In the genomic region with DNA sequence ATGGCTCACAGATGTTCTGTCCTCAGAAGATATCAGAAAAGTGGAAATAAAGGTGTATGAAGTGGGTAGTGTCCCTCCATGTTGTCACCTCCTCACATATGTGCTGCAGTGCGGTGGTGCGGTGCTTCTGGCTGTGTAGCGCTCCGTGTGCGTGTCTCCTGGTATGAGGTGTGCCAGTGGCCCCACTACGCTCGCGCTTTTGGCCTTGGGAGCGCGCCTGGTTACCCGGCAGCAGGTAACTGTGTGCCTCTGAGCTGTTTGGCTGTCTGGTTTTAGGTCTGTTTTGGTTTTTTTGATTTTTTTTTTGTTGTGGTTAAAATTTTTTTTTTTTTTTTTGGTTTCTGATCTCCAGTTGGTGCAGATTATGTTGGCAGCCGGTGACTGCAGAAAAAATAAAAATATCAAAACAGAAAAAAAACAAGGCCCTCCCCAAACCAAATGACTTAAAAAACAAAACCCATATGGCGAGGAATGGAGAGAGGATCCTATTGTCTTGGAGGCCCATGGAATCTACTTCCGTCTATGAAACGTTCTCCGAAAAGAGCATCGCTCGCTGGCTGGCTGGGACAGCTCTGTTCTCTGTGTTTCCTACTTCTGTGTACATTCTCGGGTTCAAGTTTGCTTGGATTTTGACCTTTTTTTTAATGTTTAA, we compare ENCODE assay signal across 14 cellular contexts. TPM values are rescaled to one million over a fixed set of nuclear protein-coding genes. Genes with fewer than 3 reads are reported as not detected.
DNase-seq lines count a peak whose midpoint lies in the region; ATAC-seq and TF ChIP-seq lines count a peak whose summit lies in the region.
"Had no signal": no experiment of that assay in that cellular context is flagged by ENCODE, and none has a peak within 500 bp of the region (broad histone marks: within the 10 kb centered on the region; RNA-seq: fewer than 3 reads in every experiment).

No MANE protein-coding gene starts in this region.

- no peaks in the 10 kb centered on the region for H3K9me3 Mint-ChIP-seq in WTC11
- no peaks in the 10 kb centered on the region for H3K9me3 Mint-ChIP-seq in activated naive CD8-positive, alpha-beta T cell treated with anti-CD3 and anti-CD28 coated beads, Interleukin-2, amount 50 U/mL, for 24 hours
- H3K9me3 Mint-ChIP-seq: brain had no signal

- no peaks in the 10 kb centered on the region for H3K27me3 ChIP-seq in psoas muscle (ENCODE audit: insufficient read depth in 3 of 3, low read length in 2 of 3)

- intact Hi-C loops in psoas muscle (cut with DNase I): no loop called here

- DNase-seq in WTC11 (ENCODE audit: low spot score) (no peak), psoas muscle (peak in 1 of 2 donors; percentile 38)
- DNase-seq in activated naive CD8-positive, alpha-beta T cell treated with anti-CD3 and anti-CD28 coated beads, Interleukin-2, amount 50 U/mL, for 24 hours: no peak
- DNase-seq: NCI-H524 treated with DMSO at 0.1 percent for 48 hours had no signal

- TF ChIP-seq CTCF in WTC11 (IDR thresholded peaks at IDR 0.05) (no peak), psoas muscle (IDR thresholded peaks at IDR 0.05) (no peak)

- WGBS in psoas muscle, 3 donors: 85 to 88% (median 85%) methylated on average over 19 of the region's 19 CpGs

- no peaks in the 10 kb centered on the region for H3K27me3 Mint-ChIP-seq in WTC11 (ENCODE audit: low read depth)
- H3K27me3 Mint-ChIP-seq in activated naive CD8-positive, alpha-beta T cell treated with anti-CD3 and anti-CD28 coated beads, Interleukin-2, amount 50 U/mL, for 24 hours: no peaks in the 10 kb centered on the region

- no peak overlapping the region for H3K4me3 Mint-ChIP-seq in WTC11
- peak overlapping the region; percentile 81 for H3K4me3 Mint-ChIP-seq in activated naive CD8-positive, alpha-beta T cell treated with anti-CD3 and anti-CD28 coated beads, Interleukin-2, amount 50 U/mL, for 24 hours
- H3K4me3 Mint-ChIP-seq: brain had no signal

- peak; percentile 31 for TF ChIP-seq POLR2A in GM19193 (IDR thresholded peaks at IDR 0.05; ENCODE audit: extremely low read depth, insufficient read depth, insufficient read length)

- H3K36me3 ChIP-seq in psoas muscle (ENCODE audit: insufficient read depth in 1 of 2, low read depth in 1 of 2): peaks cover 37 to 100% of the 10 kb centered on the region in 2 donors

- H3K9me3 ChIP-seq in psoas muscle: no peaks in the 10 kb centered on the region

- CTCF ChIA-PET in WTC11 (lab: Charles Lee): no interaction called here

- POLR2A ChIA-PET in WTC11 (lab: Charles Lee): interaction anchor here (0.9 kb wide), 1 partner anchor 10 kb away, joined by 5 read pairs; no protein-coding TSS in a partner anchor

- H3K4me1 Mint-ChIP-seq in WTC11: peaks cover 9% of the 10 kb centered on the region; the same call in 1 of the 2 replicates
- H3K4me1 Mint-ChIP-seq in activated naive CD8-positive, alpha-beta T cell treated with anti-CD3 and anti-CD28 coated beads, Interleukin-2, amount 50 U/mL, for 24 hours: peaks cover 82% of the 10 kb centered on the region

- peak overlapping the region; percentile 99 for H3K27ac ChIP-seq in psoas muscle

- ATAC-seq in WTC11 (no peak), psoas muscle (no peak), HG03039 (IDR thresholded peaks at IDR 0.05; ENCODE audit: unreplicated experiment) (no peak), HG02588 (IDR thresholded peaks at IDR 0.05; ENCODE audit: unreplicated experiment) (no peak), HG02970 (IDR thresholded peaks at IDR 0.05; ENCODE audit: low FRiP score, unreplicated experiment) (no peak), GM19397 (IDR thresholded peaks at IDR 0.05; ENCODE audit: unreplicated experiment) (no peak)
- no peak for ATAC-seq in activated naive CD8-positive, alpha-beta T cell treated with anti-CD3 and anti-CD28 coated beads, Interleukin-2, amount 50 U/mL, for 24 hours

- H3K4me1 ChIP-seq in psoas muscle: peaks cover 87% of the 10 kb centered on the region

- H3K27ac Mint-ChIP-seq in WTC11: peak overlapping the region; percentile 40
- H3K27ac Mint-ChIP-seq in activated naive CD8-positive, alpha-beta T cell treated with anti-CD3 and anti-CD28 coated beads, Interleukin-2, amount 50 U/mL, for 24 hours: peak overlapping the region; percentile 96

- H3K4me3 ChIP-seq in psoas muscle: no peak overlapping the region
- H3K4me3 ChIP-seq: lung, skin epidermis had no signal

- peaks cover 95% of the 10 kb centered on the region for H3K36me3 Mint-ChIP-seq in WTC11
- peaks cover 93% of the 10 kb centered on the region for H3K36me3 Mint-ChIP-seq in activated naive CD8-positive, alpha-beta T cell treated with anti-CD3 and anti-CD28 coated beads, Interleukin-2, amount 50 U/mL, for 24 hours (ENCODE audit: low read depth)

TF ChIP-seq in WTC11, 78 proteins besides CTCF, POLR2A, EP300 and RAD21:
- TF ChIP-seq, protein P1, sequence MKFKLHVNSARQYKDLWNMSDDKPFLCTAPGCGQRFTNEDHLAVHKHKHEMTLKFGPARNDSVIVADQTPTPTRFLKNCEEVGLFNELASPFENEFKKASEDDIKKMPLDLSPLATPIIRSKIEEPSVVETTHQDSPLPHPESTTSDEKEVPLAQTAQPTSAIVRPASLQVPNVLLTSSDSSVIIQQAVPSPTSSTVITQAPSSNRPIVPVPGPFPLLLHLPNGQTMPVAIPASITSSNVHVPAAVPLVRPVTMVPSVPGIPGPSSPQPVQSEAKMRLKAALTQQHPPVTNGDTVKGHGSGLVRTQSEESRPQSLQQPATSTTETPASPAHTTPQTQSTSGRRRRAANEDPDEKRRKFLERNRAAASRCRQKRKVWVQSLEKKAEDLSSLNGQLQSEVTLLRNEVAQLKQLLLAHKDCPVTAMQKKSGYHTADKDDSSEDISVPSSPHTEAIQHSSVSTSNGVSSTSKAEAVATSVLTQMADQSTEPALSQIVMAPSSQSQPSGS (CRISPR knock-in tag; IDR thresholded peaks at IDR 0.05; ENCODE audit: borderline replicate concordance, low read depth): no peak
- TF ChIP-seq, protein P2, sequence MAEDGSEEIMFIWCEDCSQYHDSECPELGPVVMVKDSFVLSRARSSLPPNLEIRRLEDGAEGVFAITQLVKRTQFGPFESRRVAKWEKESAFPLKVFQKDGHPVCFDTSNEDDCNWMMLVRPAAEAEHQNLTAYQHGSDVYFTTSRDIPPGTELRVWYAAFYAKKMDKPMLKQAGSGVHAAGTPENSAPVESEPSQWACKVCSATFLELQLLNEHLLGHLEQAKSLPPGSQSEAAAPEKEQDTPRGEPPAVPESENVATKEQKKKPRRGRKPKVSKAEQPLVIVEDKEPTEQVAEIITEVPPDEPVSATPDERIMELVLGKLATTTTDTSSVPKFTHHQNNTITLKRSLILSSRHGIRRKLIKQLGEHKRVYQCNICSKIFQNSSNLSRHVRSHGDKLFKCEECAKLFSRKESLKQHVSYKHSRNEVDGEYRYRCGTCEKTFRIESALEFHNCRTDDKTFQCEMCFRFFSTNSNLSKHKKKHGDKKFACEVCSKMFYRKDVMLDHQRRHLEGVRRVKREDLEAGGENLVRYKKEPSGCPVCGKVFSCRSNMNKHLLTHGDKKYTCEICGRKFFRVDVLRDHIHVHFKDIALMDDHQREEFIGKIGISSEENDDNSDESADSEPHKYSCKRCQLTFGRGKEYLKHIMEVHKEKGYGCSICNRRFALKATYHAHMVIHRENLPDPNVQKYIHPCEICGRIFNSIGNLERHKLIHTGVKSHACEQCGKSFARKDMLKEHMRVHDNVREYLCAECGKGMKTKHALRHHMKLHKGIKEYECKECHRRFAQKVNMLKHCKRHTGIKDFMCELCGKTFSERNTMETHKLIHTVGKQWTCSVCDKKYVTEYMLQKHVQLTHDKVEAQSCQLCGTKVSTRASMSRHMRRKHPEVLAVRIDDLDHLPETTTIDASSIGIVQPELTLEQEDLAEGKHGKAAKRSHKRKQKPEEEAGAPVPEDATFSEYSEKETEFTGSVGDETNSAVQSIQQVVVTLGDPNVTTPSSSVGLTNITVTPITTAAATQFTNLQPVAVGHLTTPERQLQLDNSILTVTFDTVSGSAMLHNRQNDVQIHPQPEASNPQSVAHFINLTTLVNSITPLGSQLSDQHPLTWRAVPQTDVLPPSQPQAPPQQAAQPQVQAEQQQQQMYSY (CRISPR knock-in tag; IDR thresholded peaks at IDR 0.05): no peak
- TF ChIP-seq, protein P3, sequence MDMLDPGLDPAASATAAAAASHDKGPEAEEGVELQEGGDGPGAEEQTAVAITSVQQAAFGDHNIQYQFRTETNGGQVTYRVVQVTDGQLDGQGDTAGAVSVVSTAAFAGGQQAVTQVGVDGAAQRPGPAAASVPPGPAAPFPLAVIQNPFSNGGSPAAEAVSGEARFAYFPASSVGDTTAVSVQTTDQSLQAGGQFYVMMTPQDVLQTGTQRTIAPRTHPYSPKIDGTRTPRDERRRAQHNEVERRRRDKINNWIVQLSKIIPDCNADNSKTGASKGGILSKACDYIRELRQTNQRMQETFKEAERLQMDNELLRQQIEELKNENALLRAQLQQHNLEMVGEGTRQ (CRISPR knock-in tag; IDR thresholded peaks at IDR 0.05): no peak
- TF ChIP-seq, protein P4, sequence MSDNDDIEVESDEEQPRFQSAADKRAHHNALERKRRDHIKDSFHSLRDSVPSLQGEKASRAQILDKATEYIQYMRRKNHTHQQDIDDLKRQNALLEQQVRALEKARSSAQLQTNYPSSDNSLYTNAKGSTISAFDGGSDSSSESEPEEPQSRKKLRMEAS (CRISPR knock-in tag; IDR thresholded peaks at IDR 0.05): no peak
- no peak for TF ChIP-seq TP53 (CRISPR knock-in tag; IDR thresholded peaks at IDR 0.05)
- no peak for TF ChIP-seq CBFB (CRISPR knock-in tag; IDR thresholded peaks at IDR 0.05; ENCODE audit: low read depth)
- no peak for TF ChIP-seq FOXK1 (CRISPR knock-in tag; IDR thresholded peaks at IDR 0.05)
- TF ChIP-seq, protein P5, sequence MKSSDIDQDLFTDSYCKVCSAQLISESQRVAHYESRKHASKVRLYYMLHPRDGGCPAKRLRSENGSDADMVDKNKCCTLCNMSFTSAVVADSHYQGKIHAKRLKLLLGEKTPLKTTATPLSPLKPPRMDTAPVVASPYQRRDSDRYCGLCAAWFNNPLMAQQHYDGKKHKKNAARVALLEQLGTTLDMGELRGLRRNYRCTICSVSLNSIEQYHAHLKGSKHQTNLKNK (CRISPR knock-in tag; IDR thresholded peaks at IDR 0.05): no peak

RNA-seq across cellular contexts. Expression of a gene that starts 7.9 kb away (rescaled TPM):
- total RNA-seq in WTC11 (2021) (680 to 779 TPM (median 683 TPM) in 3 replicates), psoas muscle (100 to 1,000 TPM; 151 to 229 (median 198) TPM)
- 100 to 1,000 TPM; 109 to 215 (median 191) TPM for polyA plus RNA-seq in psoas muscle

RNA-seq across cellular contexts. Expression of a gene that starts 10.3 kb away (rescaled TPM):
- total RNA-seq in WTC11 (2021): 139 to 162 TPM (median 161 TPM) in 3 replicates
- total RNA-seq in psoas muscle: 100 to 1,000 TPM; 279 to 572 (median 404) TPM
- 100 to 1,000 TPM; 512 to 649 (median 601) TPM for polyA plus RNA-seq in psoas muscle

RNA-seq across cellular contexts. Expression of a gene that starts 29.2 kb away (rescaled TPM):
- 1.1 to 1.5 TPM (median 1.4 TPM) in 3 replicates for total RNA-seq in WTC11 (2021)
- 1 to 10 TPM in 2 of 4 donors, under 1 TPM in 2; 0.62 to 2.0 (median 0.98) TPM for total RNA-seq in psoas muscle
- polyA plus RNA-seq in psoas muscle: under 1 TPM; 0.31 to 0.77 (median 0.53) TPM
- total RNA-seq: LHCN-M2 had no signal

RNA-seq across cellular contexts. Expression of a gene that starts 36.2 kb away (rescaled TPM):
- total RNA-seq in WTC11 (2021) (12.6 to 14.6 TPM (median 14.5 TPM) in 3 replicates), psoas muscle (1 to 10 TPM; 1.5 to 4.8 (median 2.2) TPM)
- 1 to 10 TPM; 2.2 to 3.4 (median 2.2) TPM for polyA plus RNA-seq in psoas muscle

RNA-seq across cellular contexts. Expression of a gene that starts 52.9 kb away (rescaled TPM):
- total RNA-seq in WTC11 (2021): 1.2 to 3.7 TPM (median 2.7 TPM) in 3 replicates
- not detected for total RNA-seq in psoas muscle
- under 1 TPM in 1 of 3 donors, not detected in 2; 0.91 TPM for polyA plus RNA-seq in psoas muscle
- total RNA-seq: fibroblast of villous mesenchyme, LHCN-M2 had no signal
